Comparison of ENCODE assay signal across 14 cellular contexts in the genomic region with DNA sequence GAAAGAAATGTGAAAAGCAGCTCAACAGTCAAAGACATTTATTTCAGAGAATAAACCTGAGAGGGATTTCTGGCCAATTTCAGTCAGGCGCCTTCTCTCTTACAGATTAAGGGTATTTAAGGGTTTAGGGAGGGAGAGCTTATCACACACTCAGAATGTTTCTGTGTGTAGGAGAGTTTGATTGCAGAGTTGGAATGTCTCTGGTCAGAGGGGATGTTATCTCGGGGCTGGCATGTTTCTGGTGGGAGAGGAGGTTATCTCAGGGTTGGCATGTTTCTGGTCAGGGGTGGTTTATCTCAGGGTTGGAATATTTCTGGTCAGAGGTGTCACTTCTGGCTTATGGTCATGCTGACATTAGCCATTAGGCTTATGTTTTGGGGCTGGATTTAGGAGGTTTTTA.
"Had no signal": no experiment of that assay in that cellular context is flagged by ENCODE, and none has a peak within 500 bp of the region (broad histone marks: within the 10 kb centered on the region; RNA-seq: fewer than 3 reads in every experiment).

No MANE protein-coding gene starts in this region.

- H3K27ac Mint-ChIP-seq: activated CD4-positive, alpha-beta T cell treated with anti-CD3 and anti-CD28 coated beads, Interleukin-2, amount 10 ng/mL, durations not matched to agents 7 days and 5 days; activated naive CD8-positive, alpha-beta T cell treated with anti-CD3 and anti-CD28 coated beads for 36 hours; stimulated activated naive CD8-positive, alpha-beta T cell treated with anti-CD3 and anti-CD28 coated beads, Interleukin-15, amount 100 ng/mL, for 72 hours had no signal

- H3K4me1 Mint-ChIP-seq: activated CD4-positive, alpha-beta T cell treated with anti-CD3 and anti-CD28 coated beads, Interleukin-2, amount 10 ng/mL, durations not matched to agents 7 days and 5 days; activated naive CD8-positive, alpha-beta T cell treated with anti-CD3 and anti-CD28 coated beads for 36 hours; nephron; stimulated activated naive CD8-positive, alpha-beta T cell treated with anti-CD3 and anti-CD28 coated beads, Interleukin-15, amount 100 ng/mL, for 72 hours had no signal

- H3K4me3 ChIP-seq: gastroesophageal sphincter, hepatocyte, left lung, spleen had no signal

- H3K27ac ChIP-seq: gastroesophageal sphincter, hepatocyte, left lung, spleen had no signal

- H3K4me3 Mint-ChIP-seq: activated CD4-positive, alpha-beta T cell treated with anti-CD3 and anti-CD28 coated beads, Interleukin-2, amount 10 ng/mL, durations not matched to agents 7 days and 5 days; activated naive CD8-positive, alpha-beta T cell treated with anti-CD3 and anti-CD28 coated beads for 36 hours; nephron; stimulated activated naive CD8-positive, alpha-beta T cell treated with anti-CD3 and anti-CD28 coated beads, Interleukin-15, amount 100 ng/mL, for 72 hours had no signal

- H3K9me3 Mint-ChIP-seq: nephron had no signal

- H3K36me3 Mint-ChIP-seq: activated naive CD8-positive, alpha-beta T cell treated with anti-CD3 and anti-CD28 coated beads for 36 hours had no signal

- H3K4me1 ChIP-seq: gastroesophageal sphincter, left lung, spleen had no signal

- H3K27me3 Mint-ChIP-seq: activated CD4-positive, alpha-beta T cell treated with anti-CD3 and anti-CD28 coated beads, Interleukin-2, amount 10 ng/mL, durations not matched to agents 7 days and 5 days; activated naive CD8-positive, alpha-beta T cell treated with anti-CD3 and anti-CD28 coated beads for 36 hours; stimulated activated naive CD8-positive, alpha-beta T cell treated with anti-CD3 and anti-CD28 coated beads, Interleukin-15, amount 100 ng/mL, for 72 hours had no signal

- DNase-seq: activated CD4-positive, alpha-beta T cell treated with anti-CD3 and anti-CD28 coated beads, Interleukin-2, amount 10 ng/mL, durations not matched to agents 7 days and 5 days; activated CD8-positive, alpha-beta memory T cell treated with anti-CD3 and anti-CD28 coated beads for 24 hours; activated gamma-delta T cell treated with Interleukin-2 at 50 U/mL for 16 hours; activated naive CD8-positive, alpha-beta T cell treated with anti-CD3 and anti-CD28 coated beads for 36 hours; left lung; mesenchymal stem cell; nucleus accumbens; spleen; stimulated activated naive CD8-positive, alpha-beta T cell treated with anti-CD3 and anti-CD28 coated beads, Interleukin-15, amount 100 ng/mL, for 72 hours; T-helper 2 cell had no signal

- H3K27me3 ChIP-seq: gastroesophageal sphincter, hepatocyte, left lung, spleen had no signal

- ATAC-seq: gastroesophageal sphincter; left lung; sciatic nerve; stimulated activated naive CD8-positive, alpha-beta T cell treated with anti-CD3 and anti-CD28 coated beads, Interleukin-15, amount 100 ng/mL, for 72 hours had no signal

- H3K9me3 ChIP-seq: gastroesophageal sphincter, left lung had no signal
